In the genomic region with DNA sequence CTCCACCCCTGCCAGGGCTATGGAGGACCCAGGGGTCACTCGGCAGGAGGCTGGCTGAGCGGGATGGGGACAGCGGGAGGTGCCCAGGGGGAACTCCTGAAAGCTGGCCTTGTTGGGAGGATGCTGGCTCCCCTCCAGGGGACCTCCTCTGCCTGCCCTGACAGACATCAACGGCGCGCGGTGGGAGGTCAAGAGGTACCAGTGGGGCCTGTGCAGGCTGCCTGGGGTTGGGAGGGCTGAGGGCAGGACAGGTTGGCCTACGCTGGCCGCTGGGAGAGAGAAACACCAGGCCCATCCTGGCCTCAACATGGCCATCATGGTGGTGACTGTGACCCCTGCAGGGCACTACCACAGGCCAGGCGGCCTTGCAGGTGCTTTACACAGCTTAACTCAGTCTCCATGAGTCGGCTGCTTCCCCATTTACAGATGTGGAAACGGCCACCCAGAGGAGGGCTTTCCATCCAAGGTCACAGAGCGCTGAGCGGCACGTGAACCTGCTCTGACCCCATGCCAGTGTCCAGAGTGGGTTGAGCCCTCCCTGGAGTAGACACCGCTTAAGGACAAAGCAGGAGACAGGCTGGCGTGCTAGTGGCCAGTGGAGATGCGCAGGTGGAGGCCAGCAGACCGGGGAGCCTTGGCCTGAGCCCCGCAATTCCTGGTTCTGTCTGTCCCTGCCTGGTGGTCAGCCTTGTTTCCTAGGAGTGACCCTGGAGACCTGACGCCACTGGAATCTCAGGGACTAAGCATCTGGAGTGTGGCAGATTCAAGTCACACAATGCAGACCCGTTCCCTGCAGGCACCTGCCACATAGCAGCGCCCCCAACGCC, we compare ENCODE assay signal across 1 cellular context.
TF ChIP-seq lines count a peak whose summit lies in the region.

No MANE protein-coding gene starts in this region.

TF ChIP-seq in GM12891, 5 proteins besides CTCF, POLR2A, EP300 and RAD21:
- TF ChIP-seq POLR2AphosphoS5 (IDR thresholded peaks at IDR 0.05; ENCODE audit: low read depth, low read length), result no peak
- no peak for TF ChIP-seq SPI1 (IDR thresholded peaks at IDR 0.05; ENCODE audit: low read depth, low read length)
- no peak for TF ChIP-seq PAX5 (IDR thresholded peaks at IDR 0.05; ENCODE audit: insufficient read depth, low read length, severe bottlenecking)
- no peak for TF ChIP-seq TAF1 (IDR thresholded peaks at IDR 0.05; ENCODE audit: low read depth, low read length)
- TF ChIP-seq POU2F2 (IDR thresholded peaks at IDR 0.05; ENCODE audit: low read depth, low read length), result no peak
